Comparison of ENCODE assay signal across 18 cellular contexts in genomic region chr12:113201187-113202177, GRCh38. TPM values are rescaled to one million over a fixed set of nuclear protein-coding genes. Genes with fewer than 3 reads are reported as not detected.
"Had no signal": no experiment of that assay in that cellular context is flagged by ENCODE, and none has a peak within 500 bp of the region (broad histone marks: within the 10 kb centered on the region; RNA-seq: fewer than 3 reads in every experiment).

No MANE protein-coding gene starts in this region.

- H3K27me3 ChIP-seq: hepatocyte had no signal

- H3K4me3 Mint-ChIP-seq: activated CD4-positive, alpha-beta memory T cell treated with anti-CD3 and anti-CD28 coated beads for 36 hours; activated T-cell treated with anti-CD3 and anti-CD28 coated beads, Interleukin-2, amount 50 U/mL, for 72 hours; brain; endodermal cell had no signal

- DNase-seq: activated CD4-positive, alpha-beta memory T cell treated with anti-CD3 and anti-CD28 coated beads for 36 hours; activated CD4-positive, alpha-beta T cell treated with anti-CD3 and anti-CD28 coated beads for 1 hour; activated gamma-delta T cell treated with Interleukin-2 at 50 U/mL for 16 hours; activated T-cell treated with anti-CD3 and anti-CD28 coated beads, Interleukin-2, amount 50 U/mL, for 72 hours; endodermal cell; erythroblast; left ventricle myocardium superior; retina; stimulated activated CD4-positive, alpha-beta T cell treated with anti-CD3 and anti-CD28 coated beads, Interleukin-4, amount 100 ng/mL, for 4 hours; T-helper 9 cell had no signal

- H3K27ac Mint-ChIP-seq: activated CD4-positive, alpha-beta memory T cell treated with anti-CD3 and anti-CD28 coated beads for 36 hours; activated T-cell treated with anti-CD3 and anti-CD28 coated beads, Interleukin-2, amount 50 U/mL, for 72 hours; brain; endodermal cell had no signal

- H3K27ac ChIP-seq: hepatocyte, parathyroid adenoma, skin epidermis had no signal

- H3K9me3 Mint-ChIP-seq: activated CD4-positive, alpha-beta memory T cell treated with anti-CD3 and anti-CD28 coated beads for 36 hours; activated T-cell treated with anti-CD3 and anti-CD28 coated beads, Interleukin-2, amount 50 U/mL, for 72 hours had no signal

- H2AFZ ChIP-seq: hepatocyte, parathyroid adenoma had no signal

- ATAC-seq: activated T-cell treated with anti-CD3 and anti-CD28 coated beads, Interleukin-2, amount 50 U/mL, for 72 hours; left ventricle myocardium superior had no signal

- H3K4me1 Mint-ChIP-seq: endodermal cell had no signal

- H3K4me3 ChIP-seq: hepatocyte, skin epidermis had no signal

- H3K4me2 ChIP-seq: hepatocyte had no signal

- H3K36me3 Mint-ChIP-seq: activated CD4-positive, alpha-beta memory T cell treated with anti-CD3 and anti-CD28 coated beads for 36 hours had no signal

- H3K27me3 Mint-ChIP-seq: activated CD4-positive, alpha-beta memory T cell treated with anti-CD3 and anti-CD28 coated beads for 36 hours; brain had no signal

- FAIRE-seq: urothelium cell line had no signal

- H3K9ac ChIP-seq: parathyroid adenoma had no signal

- H3K79me2 ChIP-seq: hepatocyte, parathyroid adenoma had no signal

RNA-seq across cellular contexts. Expression of gene CFAP73, which starts 52.0 kb away (rescaled TPM):
- total RNA-seq: endodermal cell, hepatocyte, kidney epithelial cell, left ventricle myocardium superior, mesenteric fat pad had no signal
- polyA plus RNA-seq: hepatocyte, neural cell had no signal
